39 cellular contexts compared by ENCODE assay signal in genomic region chr1:204212715-204213114, GRCh38. TPM values are rescaled to one million over a fixed set of nuclear protein-coding genes. Genes with fewer than 3 reads are reported as not detected.
"Had no signal": no experiment of that assay in that cellular context is flagged by ENCODE, and none has a peak within 500 bp of the region (broad histone marks: within the 10 kb centered on the region; RNA-seq: fewer than 3 reads in every experiment).

No MANE protein-coding gene starts in this region.

- H3K4me1 ChIP-seq: SJCRH30 had no signal

- H3K4me3 ChIP-seq: MG63, SJCRH30, SK-N-MC had no signal

- H3K27ac ChIP-seq: brain microvascular endothelial cell, SJCRH30, SK-N-MC, WERI-Rb-1 had no signal

- DNase-seq: activated CD4-positive, alpha-beta T cell treated with anti-CD3 and anti-CD28 coated beads for 1 hour; activated CD4-positive, alpha-beta T cell treated with anti-CD3 and anti-CD28 coated beads for 48 hours; activated CD4-positive, CD25-positive, alpha-beta regulatory T cell; activated CD8-positive, alpha-beta T cell treated with anti-CD3 and anti-CD28 coated beads for 36 hours; activated effector memory CD4-positive, alpha-beta T cell treated with anti-CD3 and anti-CD28 coated beads, Interleukin-2, amount 50 U/mL, for 16 hours; activated naive CD4-positive, alpha-beta T cell; activated naive CD4-positive, alpha-beta T cell treated with anti-CD3 and anti-CD28 coated beads, Interleukin-2, amount 50 U/mL, for 16 hours; activated naive CD8-positive, alpha-beta T cell treated with anti-CD3 and anti-CD28 coated beads for 36 hours; activated T-cell treated with anti-CD3 and anti-CD28 coated beads, Interleukin-2, amount 50 U/mL, for 1 hour; activated T-cell treated with anti-CD3 and anti-CD28 coated beads, Interleukin-2, amount 50 U/mL, for 72 hours; amniotic stem cell; brain microvascular endothelial cell; central memory CD4-positive, alpha-beta T cell; Kasumi-1; MG63; NCI-H1048; NCI-H1105 treated with DMSO at 0.1 percent for 48 hours; NCI-H1436; NCI-H1694; NCI-H1930; NCI-H2081 treated with DMSO at 0.1 percent for 48 hours; NCI-H345; NCI-H510A; NCI-H526; NCI-H748 treated with DMSO at 0.1 percent for 48 hours; NK-92 treated with Interleukin-12 subunit alpha and Interleukin-12 subunit beta, amount 100 ng/mL, for 24 hours; OCI-M1; SHP77; SJCRH30; T1000; WERI-Rb-1 had no signal

- H3K27me3 ChIP-seq: SJCRH30 had no signal

- H3K36me3 ChIP-seq: brain microvascular endothelial cell, MG63, SJCRH30, WERI-Rb-1 had no signal

- H3K9me3 ChIP-seq: MG63, SJCRH30 had no signal

- ATAC-seq: activated CD8-positive, alpha-beta T cell treated with anti-CD3 and anti-CD28 coated beads for 36 hours; activated T-cell treated with anti-CD3 and anti-CD28 coated beads, Interleukin-2, amount 50 U/mL, for 72 hours; activated T-helper 17 cell treated with anti-CD3 and anti-CD28 coated beads, Interleukin-2, amount 50 U/mL, for 72 hours; Panc1 had no signal

RNA-seq across cellular contexts. Expression of gene GOLT1A, which starts 1.1 kb away (rescaled TPM):
- total RNA-seq: activated CD8-positive, alpha-beta memory T cell treated with anti-CD3 and anti-CD28 coated beads for 36 hours; activated CD8-positive, alpha-beta T cell treated with anti-CD3 and anti-CD28 coated beads for 36 hours; aorta; RPMI7951; SJCRH30; T-helper 1 cell treated with Interleukin-12 subunit alpha and Interleukin-12 subunit beta and Interleukin-4 antibody, amounts not matched to agents 30 ng/mL and 1 ng/mL, for 36 hours; T-helper 2 cell treated with Interferon-gamma antibody and Interleukin-4, amounts not matched to agents 100 ng/mL and 5 ng/mL, for 36 hours had no signal

RNA-seq across cellular contexts. Expression of gene KISS1, which starts 16.4 kb away (rescaled TPM):
- total RNA-seq: activated CD8-positive, alpha-beta memory T cell treated with anti-CD3 and anti-CD28 coated beads for 36 hours; activated CD8-positive, alpha-beta T cell treated with anti-CD3 and anti-CD28 coated beads for 36 hours; activated naive CD8-positive, alpha-beta T cell treated with anti-CD3 and anti-CD28 coated beads for 36 hours; activated T-cell treated with anti-CD3 and anti-CD28 coated beads, Interleukin-2, amount 50 U/mL, for 72 hours; activated T-helper 17 cell treated with anti-CD3 and anti-CD28 coated beads, Interleukin-2, amount 50 U/mL, for 72 hours; aorta; SJCRH30; T-helper 1 cell treated with Interleukin-12 subunit alpha and Interleukin-12 subunit beta and Interleukin-4 antibody, amounts not matched to agents 30 ng/mL and 1 ng/mL, for 36 hours; T-helper 2 cell treated with Interferon-gamma antibody and Interleukin-4, amounts not matched to agents 100 ng/mL and 5 ng/mL, for 36 hours had no signal

RNA-seq across cellular contexts. Expression of gene REN, which starts 46.6 kb away (rescaled TPM):
- total RNA-seq: activated CD8-positive, alpha-beta memory T cell treated with anti-CD3 and anti-CD28 coated beads for 36 hours; activated CD8-positive, alpha-beta T cell treated with anti-CD3 and anti-CD28 coated beads for 36 hours; activated naive CD8-positive, alpha-beta T cell treated with anti-CD3 and anti-CD28 coated beads for 36 hours; activated T-cell treated with anti-CD3 and anti-CD28 coated beads, Interleukin-2, amount 50 U/mL, for 72 hours; activated T-helper 17 cell treated with anti-CD3 and anti-CD28 coated beads, Interleukin-2, amount 50 U/mL, for 72 hours; aorta; SJCRH30; T-helper 1 cell treated with Interleukin-12 subunit alpha and Interleukin-12 subunit beta and Interleukin-4 antibody, amounts not matched to agents 30 ng/mL and 1 ng/mL, for 36 hours; T-helper 2 cell treated with Interferon-gamma antibody and Interleukin-4, amounts not matched to agents 100 ng/mL and 5 ng/mL, for 36 hours had no signal
- polyA plus RNA-seq: aorta had no signal
